ENCODE assay signal across 1 cellular context in the genomic region with DNA sequence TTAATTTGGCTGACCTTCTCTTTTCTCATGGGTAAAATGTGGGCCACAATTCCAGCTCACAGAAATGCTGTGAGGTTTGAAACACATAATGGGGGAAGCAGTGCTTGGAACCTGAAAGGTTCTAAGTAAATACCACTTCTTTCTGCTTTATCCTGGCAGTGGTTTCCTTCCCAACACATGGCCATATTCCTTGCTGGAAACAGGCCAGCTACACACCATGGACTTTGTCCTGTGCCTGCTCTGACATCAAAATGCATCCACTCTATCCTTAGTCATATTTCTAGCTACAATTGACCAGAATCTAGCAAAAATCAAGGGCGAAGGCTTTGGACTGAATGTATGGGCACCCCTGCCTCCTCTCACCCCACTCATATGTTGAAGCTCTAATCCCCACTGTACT.
TF ChIP-seq lines count a peak whose summit lies in the region.

No MANE protein-coding gene starts in this region.

TF ChIP-seq in SK-N-SH treated with all-trans-retinoic acid at 6 μM for 48 hours, 23 proteins besides CTCF, POLR2A, EP300 and RAD21 (continued from another document):
- TF ChIP-seq, protein P1, sequence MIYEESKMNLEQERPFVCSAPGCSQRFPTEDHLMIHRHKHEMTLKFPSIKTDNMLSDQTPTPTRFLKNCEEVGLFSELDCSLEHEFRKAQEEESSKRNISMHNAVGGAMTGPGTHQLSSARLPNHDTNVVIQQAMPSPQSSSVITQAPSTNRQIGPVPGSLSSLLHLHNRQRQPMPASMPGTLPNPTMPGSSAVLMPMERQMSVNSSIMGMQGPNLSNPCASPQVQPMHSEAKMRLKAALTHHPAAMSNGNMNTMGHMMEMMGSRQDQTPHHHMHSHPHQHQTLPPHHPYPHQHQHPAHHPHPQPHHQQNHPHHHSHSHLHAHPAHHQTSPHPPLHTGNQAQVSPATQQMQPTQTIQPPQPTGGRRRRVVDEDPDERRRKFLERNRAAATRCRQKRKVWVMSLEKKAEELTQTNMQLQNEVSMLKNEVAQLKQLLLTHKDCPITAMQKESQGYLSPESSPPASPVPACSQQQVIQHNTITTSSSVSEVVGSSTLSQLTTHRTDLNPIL (CRISPR knock-in tag; IDR thresholded peaks at IDR 0.05; ENCODE audit: low read depth) = no peak
- TF ChIP-seq ZNF70 (CRISPR knock-in tag; IDR thresholded peaks at IDR 0.05) = no peak
